15 cellular contexts compared by ENCODE assay signal in the genomic region with DNA sequence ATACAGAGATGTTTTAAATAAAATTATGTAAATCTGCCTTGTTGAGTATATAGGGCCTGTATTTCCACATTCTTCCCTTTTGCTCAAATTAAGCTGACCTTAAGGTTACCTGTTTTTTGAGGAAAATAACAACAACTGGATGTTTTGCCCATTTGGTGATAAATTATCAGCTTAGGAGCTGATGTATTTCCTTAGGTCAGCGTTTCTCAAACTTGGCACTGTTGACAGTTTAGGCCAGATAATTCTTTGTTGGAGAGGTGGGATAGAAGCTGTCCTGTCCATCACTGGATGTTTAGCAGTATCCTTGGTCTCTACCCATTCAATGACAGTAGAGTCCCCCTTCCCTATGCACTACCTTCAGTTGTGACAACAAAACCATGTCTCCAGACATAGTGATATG. TPM values are rescaled to one million over a fixed set of nuclear protein-coding genes. Genes with fewer than 3 reads are reported as not detected.
DNase-seq lines count a peak whose midpoint lies in the region; ATAC-seq, FAIRE-seq and TF ChIP-seq lines count a peak whose summit lies in the region.
"Had no signal": no experiment of that assay in that cellular context is flagged by ENCODE, and none has a peak within 500 bp of the region (broad histone marks: within the 10 kb centered on the region; RNA-seq: fewer than 3 reads in every experiment).

No MANE protein-coding gene starts in this region.

- H2AK5ac ChIP-seq in IMR-90 (ENCODE audit: low read depth, low read length) (no peak overlapping the region), H1 (ENCODE audit: low read depth, low read length) (no peak overlapping the region)

- in situ Hi-C loops in IMR-90 (cut with MboI; ENCODE audit: low sequenced_read_pairs) = no loop called here

- WGBS in IMR-90 (ENCODE audit: extremely low coverage in 2 of 2, insufficient read length in 1 of 2), 2 experiments = no CpG with 5 or more reads among the region's 1 CpG
- WGBS in H1 (ENCODE audit: extremely low coverage in 1 of 2, insufficient coverage in 1 of 2, insufficient read length in 1 of 2, insufficient replicate concordance in 2 of 2, low coverage in 1 of 2, low lambda C conversion rate in 2 of 2, missing lambda C conversion rate in 1 of 2), 2 experiments = 94% methylated on average over 1 of the region's 1 CpG; no CpG with 5 or more reads in 1 of the 2 experiments

- H3K4me1 Mint-ChIP-seq in GM23338 = peaks cover 17% of the 10 kb centered on the region; the same call in 2 of the 3 replicates
- H3K4me1 Mint-ChIP-seq: CD4-positive, alpha-beta memory T cell had no signal

- H2BK120ac ChIP-seq in IMR-90 (ENCODE audit: low read depth, low read length) (no peak overlapping the region), H1 (replicated peaks; ENCODE audit: low read depth, low read length) (no peak overlapping the region)

- peaks cover 16% of the 10 kb centered on the region for H3K79me2 ChIP-seq in GM23338 (replicated peaks; ENCODE audit: insufficient read depth)
- H3K79me2 ChIP-seq in H1 (ENCODE audit: control insufficient read depth in 1 of 2, insufficient read depth in 2 of 2, low read length in 2 of 2) = no peaks in the 10 kb centered on the region

- H3K4me2 ChIP-seq in GM23338 = peak overlapping the region; percentile 90
- H3K4me2 ChIP-seq in IMR-90 (ENCODE audit: low read depth, low read length) = no peak overlapping the region
- peak overlapping the region; percentile 19 to 59; a peak in 1 of 4 replicates for H3K4me2 ChIP-seq in H1 (ENCODE audit: insufficient read depth in 1 of 2, low read depth in 2 of 2, low read length in 2 of 2)

- no peak for ATAC-seq in GM23338
- ATAC-seq in IMR-90 (ENCODE audit: low read depth) = no peak

- no peak for TF ChIP-seq EP300 in H1 (IDR thresholded peaks at IDR 0.05; ENCODE audit: borderline replicate concordance in 1 of 2, low read depth in 2 of 2, low read length in 2 of 2)

- DNase-seq in GM23338 (ENCODE audit: low spot score) (no peak), IMR-90 (no peak), H1 (ENCODE audit: low read depth in 1 of 2, low spot score in 2 of 2) (no peak), urothelium cell line (ENCODE audit: low spot score) (no peak), NCI-H2107 treated with DMSO at 0.1 percent for 48 hours (lab: John Stamatoyannopoulos, UW; ENCODE audit: unreplicated experiment) (no peak), HT-29 (ENCODE audit: low spot score) (no peak)
- no peak for DNase-seq in activated CD4-positive, alpha-beta T cell treated with anti-CD3 and anti-CD28 coated beads for 4 hours
- DNase-seq: BE2C; CD4-positive, alpha-beta memory T cell; DMS79; GOT3 had no signal

- no peaks in the 10 kb centered on the region; the same call in 1 of the 2 replicates for H3K9me1 ChIP-seq in IMR-90 (ENCODE audit: insufficient read depth, low read length)

- H2BK12ac ChIP-seq in H1 (ENCODE audit: low read depth, low read length) = no peak overlapping the region

- H3K4ac ChIP-seq in IMR-90 (ENCODE audit: low read depth, low read length) (no peak overlapping the region), H1 (replicated peaks; ENCODE audit: insufficient read length, low read depth, low read length) (no peak overlapping the region)

- H3K36me3 ChIP-seq in GM23338 (ENCODE audit: insufficient read depth) = no peaks in the 10 kb centered on the region
- H3K36me3 ChIP-seq in IMR-90 (ENCODE audit: control insufficient read depth, insufficient read depth, low read length) = no peaks in the 10 kb centered on the region
- H3K36me3 ChIP-seq in H1 (ENCODE audit: control insufficient read depth in 2 of 4, insufficient read depth in 4 of 4, low read length in 3 of 4) = peaks cover 0 to 2% (median 0%) of the 10 kb centered on the region in 4 experiments; a peak in 2 of 8 replicates
- H3K36me3 ChIP-seq: BE2C, HAP-1 had no signal

- H3K9ac ChIP-seq in IMR-90 (ENCODE audit: low read depth, low read length) = no peak overlapping the region
- no peak overlapping the region for H3K9ac ChIP-seq in H1 (replicated peaks in 1 of 4; ENCODE audit: extremely low read depth in 1 of 4, low read depth in 3 of 4, low read length in 3 of 4)

- POLR2A ChIA-PET in IMR-90 (lab: Charles Lee; ENCODE audit: unreplicated experiment) (interaction anchor here (0.6 kb wide), 1 partner anchor 52 kb away, joined by 3 read pairs; no protein-coding TSS in a partner anchor), H1 (lab: Charles Lee; ENCODE audit: partially characterized antibody) (interaction anchor here (0.5 to 3.4 kb wide), 8 partner anchors 9 to 53 kb away, joined by 3 to 20 read pairs (median 4); partner anchors contain the start of gene GSTO1)

- H4K8ac ChIP-seq in IMR-90 (ENCODE audit: low read depth in 2 of 2, low read length in 2 of 2) = no peak overlapping the region
- H4K8ac ChIP-seq in H1 (ENCODE audit: extremely low read depth, insufficient read depth, low read length) = no peak overlapping the region

- H3K27me3 ChIP-seq in GM23338 (ENCODE audit: insufficient read depth) (0 out of 2 replicates have a peak, but pooled peaks cover 8% of the 10 kb centered on the region), IMR-90 (ENCODE audit: control insufficient read depth, insufficient read depth, low read length) (no peaks in the 10 kb centered on the region), H1 (replicated peaks in 1 of 4; ENCODE audit: control insufficient read depth in 3 of 4, extremely low read depth in 1 of 4, insufficient read depth in 3 of 4, low read length in 3 of 4) (peaks cover 0 to 7% (median 2%) of the 10 kb centered on the region in 4 experiments; a peak in 2 of 7 replicates)

- TF ChIP-seq CTCF in GM23338 (conservative IDR thresholded peaks at IDR 0.05; ENCODE audit: low read depth in 2 of 2) (no peak), IMR-90 (conservative IDR thresholded peaks at IDR 0.05; ENCODE audit: low read depth, low read length) (no peak), H1 (IDR thresholded peaks at IDR 0.05; ENCODE audit: control extremely low read depth in 1 of 3, insufficient read depth in 1 of 3, low read depth in 1 of 3, low read length in 3 of 3) (no peak)

- H3K14ac ChIP-seq in IMR-90 (replicated peaks; ENCODE audit: low read depth, low read length) (no peak overlapping the region), H1 (ENCODE audit: insufficient read length) (no peak overlapping the region)

- no peaks in the 10 kb centered on the region for H3K23me2 ChIP-seq in H1 (ENCODE audit: low read depth, low read length)

- H3K4me3 ChIP-seq in GM23338 = peak overlapping the region; percentile 82
- no peak overlapping the region for H3K4me3 ChIP-seq in IMR-90 (ENCODE audit: insufficient read depth, low read depth, low read length)
- no peak overlapping the region for H3K4me3 ChIP-seq in H1 (ENCODE audit: extremely low read depth in 1 of 4, insufficient read depth in 2 of 4, low read depth in 3 of 4, low read length in 4 of 4)
- H3K4me3 ChIP-seq: HAP-1 had no signal

- H3K4me1 ChIP-seq in GM23338 (ENCODE audit: insufficient read depth) (peaks cover 17% of the 10 kb centered on the region), IMR-90 (ENCODE audit: control insufficient read depth, insufficient read depth, low read length) (peaks cover 13% of the 10 kb centered on the region), H1 (replicated peaks in 1 of 4; ENCODE audit: control insufficient read depth in 3 of 4, insufficient read depth in 4 of 4, low read length in 3 of 4) (peaks cover 0 to 1% (median 0%) of the 10 kb centered on the region in 4 experiments; a peak in 2 of 7 replicates)
- H3K4me1 ChIP-seq: BE2C, HAP-1 had no signal

- FAIRE-seq in H1 (lab: Jason Lieb, UNC) (no peak), urothelium cell line (lab: Jason Lieb, UNC) (peak; percentile 20)
- FAIRE-seq: A204.1, GM12891 had no signal

- TF ChIP-seq POLR2A in IMR-90 (IDR thresholded peaks at IDR 0.05; ENCODE audit: low read depth, low read length) (no peak), H1 (IDR thresholded peaks at IDR 0.05; ENCODE audit: control extremely low read depth in 1 of 2, low read depth in 2 of 2, low read length in 2 of 2) (no peak)

- CTCF ChIA-PET in IMR-90 (lab: Yijun Ruan, JAX) (interaction anchor here (1.1 to 3.2 kb wide), 3 partner anchors 23 to 73 kb away, joined by 3 to 14 read pairs (median 4); no protein-coding TSS in a partner anchor), H1 (lab: Charles Lee; ENCODE audit: partially characterized antibody) (interaction anchor here (0.9 to 8.7 kb wide), 19 partner anchors 8 to 563 kb away, joined by 3 to 146 read pairs (median 8); partner anchors contain the start of genes CFAP58 and ITPRIP)

- no peaks in the 10 kb centered on the region for H3K9me2 ChIP-seq in GM23338 (ENCODE audit: insufficient read depth)

- peaks cover 12% of the 10 kb centered on the region; the same call in 1 of the 3 replicates for H3K36me3 Mint-ChIP-seq in GM23338 (ENCODE audit: low read depth)
- H3K36me3 Mint-ChIP-seq: CD4-positive, alpha-beta memory T cell had no signal

- intact Hi-C loops in IMR-90 (cut with micrococcal nuclease) = no loop called here

- H3K56ac ChIP-seq in IMR-90 (ENCODE audit: extremely low read depth, insufficient read depth, low read length) = no peak overlapping the region
- H3K56ac ChIP-seq in H1 (replicated peaks; ENCODE audit: insufficient read length, low read depth, low read length) = no peak overlapping the region

- no peaks in the 10 kb centered on the region for H3K9me3 ChIP-seq in IMR-90 (ENCODE audit: control insufficient read depth, insufficient read depth, low read length)
- H3K9me3 ChIP-seq in H1 (ENCODE audit: insufficient read depth in 2 of 2, low read depth in 1 of 2, low read length in 1 of 2) = no peaks in the 10 kb centered on the region
- H3K9me3 ChIP-seq: BE2C, HAP-1 had no signal

- peak overlapping the region; percentile 88; the same call in 1 of the 3 replicates for H3K4me3 Mint-ChIP-seq in GM23338
- H3K4me3 Mint-ChIP-seq: CD4-positive, alpha-beta memory T cell had no signal

- H2AFZ ChIP-seq in GM23338 (no peak overlapping the region), IMR-90 (replicated peaks; ENCODE audit: low read length, poor library complexity) (no peak overlapping the region), H1 (ENCODE audit: low read length) (no peak overlapping the region)

- no peaks in the 10 kb centered on the region for H3F3A ChIP-seq in GM23338 (replicated peaks; ENCODE audit: low read depth)

- H4K91ac ChIP-seq in IMR-90 (ENCODE audit: insufficient read depth, low read depth, low read length) = no peak overlapping the region
- no peak overlapping the region for H4K91ac ChIP-seq in H1 (replicated peaks; ENCODE audit: insufficient read length, low read length)

- TF ChIP-seq RAD21 in IMR-90 (IDR thresholded peaks at IDR 0.05; ENCODE audit: low read length) (no peak), H1 (IDR thresholded peaks at IDR 0.05 in 1 of 2, conservative IDR thresholded peaks at IDR 0.05 in 1 of 2; ENCODE audit: low read depth in 2 of 2, low read length in 2 of 2) (no peak)

- dilution Hi-C loops in IMR-90 (cut with HindIII; ENCODE audit: low sequenced_read_pairs, unreplicated experiment) = no loop called here

- no peaks in the 10 kb centered on the region for H3K9me3 Mint-ChIP-seq in GM23338
- H3K9me3 Mint-ChIP-seq: CD4-positive, alpha-beta memory T cell had no signal

- H3K27ac Mint-ChIP-seq in GM23338 = no peak overlapping the region
- H3K27ac Mint-ChIP-seq: CD4-positive, alpha-beta memory T cell had no signal

- H3K23ac ChIP-seq in IMR-90 (ENCODE audit: low read depth, low read length) = no peak overlapping the region
- H3K23ac ChIP-seq in H1 (ENCODE audit: insufficient read length) = no peak overlapping the region

- H4K20me1 ChIP-seq in GM23338 (replicated peaks; ENCODE audit: insufficient read depth) (no peaks in the 10 kb centered on the region), IMR-90 (ENCODE audit: insufficient read depth, low read length) (no peaks in the 10 kb centered on the region), H1 (replicated peaks in 1 of 2; ENCODE audit: control insufficient read depth in 1 of 2, insufficient read depth in 2 of 2, low read length in 2 of 2) (no peaks in the 10 kb centered on the region)

- no peak overlapping the region for H2AK9ac ChIP-seq in IMR-90 (replicated peaks; ENCODE audit: low read depth, low read length, poor library complexity)

- no peak overlapping the region for H2BK20ac ChIP-seq in IMR-90 (ENCODE audit: low read depth, low read length)
- no peak overlapping the region for H2BK20ac ChIP-seq in H1 (ENCODE audit: low read length)

- H4K5ac ChIP-seq in IMR-90 (ENCODE audit: low read depth, low read length) (no peak overlapping the region), H1 (ENCODE audit: insufficient read length, low read depth, low read length) (no peak overlapping the region)

- H2BK15ac ChIP-seq in IMR-90 (ENCODE audit: low read depth, low read length) (no peak overlapping the region), H1 (ENCODE audit: low read length) (no peak overlapping the region)

- H3K18ac ChIP-seq in IMR-90 (ENCODE audit: low read depth, low read length) (no peak overlapping the region), H1 (ENCODE audit: extremely low read depth, low read length) (no peak overlapping the region)

- H3K79me1 ChIP-seq in IMR-90 (ENCODE audit: low read depth in 1 of 2, low read length in 2 of 2) (peaks cover 0 to 4% of the 10 kb centered on the region in 2 experiments; a peak in 1 of 4 replicates), H1 (ENCODE audit: low read depth, low read length) (no peaks in the 10 kb centered on the region)

- H2BK5ac ChIP-seq in IMR-90 (ENCODE audit: low read depth, low read length, poor library complexity, severe bottlenecking) (no peak overlapping the region), H1 (ENCODE audit: low read depth, low read length) (no peak overlapping the region)

- H3K27me3 Mint-ChIP-seq in GM23338 (ENCODE audit: insufficient read depth, low read depth, poor library complexity) = peaks cover 12% of the 10 kb centered on the region

- BruUV-seq in IMR-90 (replicated peaks; lab: Mats Ljungman, UMichigan) = no TSS peak

- H3K27ac ChIP-seq in GM23338 (ENCODE audit: low read depth) (no peak overlapping the region), IMR-90 (ENCODE audit: insufficient read depth, low read length) (no peak overlapping the region), H1 (ENCODE audit: low read depth, low read length) (no peak overlapping the region)
- H3K27ac ChIP-seq: HL-60 had no signal

RNA-seq across cellular contexts. Expression of gene GSTO2, which starts 7.2 kb away (rescaled TPM):
- total RNA-seq in GM23338 (2014; rRNA removed; shearing (Covaris generic)) = 30.7 and 39.3 TPM in 2 replicates
- polyA plus RNA-seq in GM23338 (2016; fragmentation: Nextera tagmentation; extraction: Ambion mirVana) (49.8 and 51.3 TPM in 2 replicates), IMR-90 (2012; rRNA removed) (1.1 and 1.4 TPM in 2 replicates), H1 (2011; rRNA removed) (34.0 and 41.7 TPM in 2 replicates)
- total RNA-seq in IMR-90 (2012; rRNA removed) = 1.9 and 2.3 TPM in 2 replicates
- 1.0 and 3.0 TPM in 2 replicates for polyA plus RNA-seq in IMR-90 (2012; cell fraction: cytosol; rRNA removed)
- 1.2 and 2.8 TPM in 2 replicates for polyA plus RNA-seq in IMR-90 (2012; cell fraction: nucleus; rRNA removed; ENCODE audit: low replicate concordance)
- 12.7 and 13.1 TPM in 2 replicates for total RNA-seq in H1 (2021; fragmentation: NEBNext Ultra II Directional; extraction: Animal tissue kit (Norgen Biotek cat#: 25700))
- 28.2 TPM for polyA plus RNA-seq in H1 (2011; cell fraction: cytosol; rRNA removed)
- polyA plus RNA-seq in H1 (2011; cell fraction: nucleus; rRNA removed) = 20.6 TPM
- polyA plus RNA-seq in H1 (2012, experiment 1 of 2) = 17.5 to 19.3 TPM (median 17.6 TPM) in 4 replicates
- polyA plus RNA-seq in H1 (2012, experiment 2 of 2) = 23.3 TPM
- 12.6 TPM for polyA plus RNA-seq in H1 (2013, experiment 1 of 2)
- polyA plus RNA-seq in H1 (2013, experiment 2 of 2) = 11.7 TPM
- 19.5 and 23.4 TPM in 2 replicates for polyA minus RNA-seq in H1 (2011; rRNA and poly(A)+ RNA removed)
- polyA minus RNA-seq in H1 (2011; cell fraction: cytosol; rRNA and poly(A)+ RNA removed) = 6.8 TPM
- polyA minus RNA-seq in H1 (2011; cell fraction: nucleus; rRNA and poly(A)+ RNA removed) = 16.5 TPM
- 31.4 and 31.8 TPM in 2 replicates for total RNA-seq in HT-29 (2014; rRNA removed; shearing (Covaris generic))

RNA-seq across cellular contexts. Expression of gene GSTO1, which starts 21.5 kb away (rescaled TPM):
- total RNA-seq in GM23338 (2014; rRNA removed; shearing (Covaris generic)) = 52.5 and 75.3 TPM in 2 replicates
- polyA plus RNA-seq in GM23338 (2016; fragmentation: Nextera tagmentation; extraction: Ambion mirVana) = 182 and 204 TPM in 2 replicates
- total RNA-seq in IMR-90 (2012; rRNA removed) = 258 and 330 TPM in 2 replicates
- 186 and 189 TPM in 2 replicates for polyA plus RNA-seq in IMR-90 (2012; rRNA removed)
- 142 and 178 TPM in 2 replicates for polyA plus RNA-seq in IMR-90 (2012; cell fraction: cytosol; rRNA removed)
- polyA plus RNA-seq in IMR-90 (2012; cell fraction: nucleus; rRNA removed; ENCODE audit: low replicate concordance) = 39.1 and 96.8 TPM in 2 replicates
- total RNA-seq in H1 (2021; fragmentation: NEBNext Ultra II Directional; extraction: Animal tissue kit (Norgen Biotek cat#: 25700)) = 32.5 and 33.8 TPM in 2 replicates
- 17.3 and 22.4 TPM in 2 replicates for polyA plus RNA-seq in H1 (2011; rRNA removed)
- polyA plus RNA-seq in H1 (2011; cell fraction: cytosol; rRNA removed) = 35.1 TPM
- 8.9 TPM for polyA plus RNA-seq in H1 (2011; cell fraction: nucleus; rRNA removed)
- polyA plus RNA-seq in H1 (2012, experiment 1 of 2) = 36.6 to 51.9 TPM (median 38.2 TPM) in 4 replicates
- polyA plus RNA-seq in H1 (2012, experiment 2 of 2) = 38.4 TPM
- 38.7 TPM for polyA plus RNA-seq in H1 (2013, experiment 1 of 2)
- polyA plus RNA-seq in H1 (2013, experiment 2 of 2) = 35.2 TPM
- 8.4 and 9.0 TPM in 2 replicates for polyA minus RNA-seq in H1 (2011; rRNA and poly(A)+ RNA removed)
- 9.7 TPM for polyA minus RNA-seq in H1 (2011; cell fraction: cytosol; rRNA and poly(A)+ RNA removed)
- polyA minus RNA-seq in H1 (2011; cell fraction: nucleus; rRNA and poly(A)+ RNA removed) = 10.0 TPM
- 96.1 and 97.2 TPM in 2 replicates for total RNA-seq in HT-29 (2014; rRNA removed; shearing (Covaris generic))

RNA-seq across cellular contexts. Expression of gene CFAP43, which starts 44.0 kb away (rescaled TPM):
- total RNA-seq in GM23338 (2014; rRNA removed; shearing (Covaris generic)) = 0.24 and 0.47 TPM in 2 replicates
- polyA plus RNA-seq in GM23338 (2016; fragmentation: Nextera tagmentation; extraction: Ambion mirVana) (0.44 TPM in 1 of 2 replicates, not detected in the other), IMR-90 (2012; rRNA removed) (0.05 and 0.07 TPM in 2 replicates), H1 (2011; rRNA removed) (0.27 and 0.35 TPM in 2 replicates)
- under 0.01 TPM in 1 of 2 replicates, not detected in the other for total RNA-seq in IMR-90 (2012; rRNA removed)
- polyA plus RNA-seq in IMR-90 (2012; cell fraction: cytosol; rRNA removed) = 0.04 TPM in 1 of 2 replicates, not detected in the other
- 0.02 TPM in 1 of 2 replicates, not detected in the other for polyA plus RNA-seq in IMR-90 (2012; cell fraction: nucleus; rRNA removed; ENCODE audit: low replicate concordance)
- total RNA-seq in H1 (2021; fragmentation: NEBNext Ultra II Directional; extraction: Animal tissue kit (Norgen Biotek cat#: 25700)) = 0.11 and 0.23 TPM in 2 replicates
- 0.47 TPM for polyA plus RNA-seq in H1 (2011; cell fraction: cytosol; rRNA removed)
- 0.31 TPM for polyA plus RNA-seq in H1 (2011; cell fraction: nucleus; rRNA removed)
- 0.25 to 0.69 TPM (median 0.39 TPM) in 4 replicates for polyA plus RNA-seq in H1 (2012, experiment 1 of 2)
- polyA plus RNA-seq in H1 (2012, experiment 2 of 2) = not detected
- 0.14 TPM for polyA plus RNA-seq in H1 (2013, experiment 1 of 2)
- 0.13 TPM for polyA plus RNA-seq in H1 (2013, experiment 2 of 2)
- polyA minus RNA-seq in H1 (2011; rRNA and poly(A)+ RNA removed) = 0.76 and 0.82 TPM in 2 replicates
- not detected for polyA minus RNA-seq in H1 (2011; cell fraction: cytosol; rRNA and poly(A)+ RNA removed)
- polyA minus RNA-seq in H1 (2011; cell fraction: nucleus; rRNA and poly(A)+ RNA removed) = 1.5 TPM
- total RNA-seq in HT-29 (2014; rRNA removed; shearing (Covaris generic)) = 0.16 and 0.18 TPM in 2 replicates
- total RNA-seq: CD4-positive, alpha-beta memory T cell had no signal
- polyA plus RNA-seq: CD4-positive, alpha-beta memory T cell had no signal
